21 cellular contexts compared by ENCODE assay signal in genomic region chr22:37287550-37287951, GRCh38. TPM values are rescaled to one million over a fixed set of nuclear protein-coding genes. Genes with fewer than 3 reads are reported as not detected.
DNase-seq lines count a peak whose midpoint lies in the region; ATAC-seq and TF ChIP-seq lines count a peak whose summit lies in the region.
"Had no signal": no experiment of that assay in that cellular context is flagged by ENCODE, and none has a peak within 500 bp of the region (broad histone marks: within the 10 kb centered on the region; RNA-seq: fewer than 3 reads in every experiment).

No MANE protein-coding gene starts in this region.

- H3K4me1 ChIP-seq in GM23338 (ENCODE audit: insufficient read depth) = peaks cover 15% of the 10 kb centered on the region; the same call in 1 of the 2 replicates
- no peaks in the 10 kb centered on the region for H3K4me1 ChIP-seq in osteoblast (ENCODE audit: insufficient read depth, low read length)

- no peaks in the 10 kb centered on the region for H3K9me2 ChIP-seq in GM23338 (ENCODE audit: insufficient read depth)

- H3K27me3 ChIP-seq in GM23338 (ENCODE audit: insufficient read depth) (no peaks in the 10 kb centered on the region), osteoblast (ENCODE audit: insufficient read depth, low read length) (peaks cover 6% of the 10 kb centered on the region)
- H3K27me3 ChIP-seq: MG63 had no signal

- TF ChIP-seq CTCF in GM23338 (conservative IDR thresholded peaks at IDR 0.05; ENCODE audit: low read depth in 2 of 2) (no peak; a peak in 1 of 4 replicates), osteoblast (IDR thresholded peaks at IDR 0.05; ENCODE audit: extremely low read depth, low read depth, low read length) (no peak)

- H3K9me3 Mint-ChIP-seq in activated CD4-positive, alpha-beta T cell treated with anti-CD3 and anti-CD28 coated beads for 36 hours (ENCODE audit: low read depth) = no peaks in the 10 kb centered on the region
- H3K9me3 Mint-ChIP-seq in GM23338 = peaks cover 4% of the 10 kb centered on the region; the same call in 1 of the 3 replicates
- H3K9me3 Mint-ChIP-seq in activated naive CD8-positive, alpha-beta T cell treated with anti-CD3 and anti-CD28 coated beads, Interleukin-2, amount 50 U/mL, for 24 hours = no peaks in the 10 kb centered on the region

- peak; percentile 49 for DNase-seq in activated CD4-positive, alpha-beta T cell treated with anti-CD3 and anti-CD28 coated beads for 36 hours
- no peak for DNase-seq in activated CD4-positive, alpha-beta T cell treated with anti-CD3 and anti-CD28 coated beads for 4 hours
- DNase-seq in GM23338 (ENCODE audit: low spot score) (no peak), osteoblast (ENCODE audit: insufficient read length, low spot score, missing footprints) (peak; percentile 35), NCI-H2227 (lab: John Stamatoyannopoulos, UW; ENCODE audit: unreplicated experiment) (no peak), left cardiac atrium (no peak)
- no peak for DNase-seq in activated naive CD8-positive, alpha-beta T cell treated with anti-CD3 and anti-CD28 coated beads, Interleukin-2, amount 50 U/mL, for 24 hours
- no peak for DNase-seq in stimulated activated CD4-positive, alpha-beta T cell treated with anti-CD3 and anti-CD28 coated beads, Interleukin-1b, Interleukin-23, amount 100 ng/mL, for 48 hours
- DNase-seq: activated CD4-positive, CD25-positive, alpha-beta regulatory T cell treated with anti-CD3 and anti-CD28 coated beads, Interleukin-2, amount 50 U/mL, for 72 hours; activated T-cell treated with anti-CD3 and anti-CD28 coated beads for 4 hours; heart right ventricle; MG63; NCI-H187 treated with DMSO at 0.1 percent for 48 hours; NCI-H510A treated with DMSO at 0.1 percent for 48 hours; nephron progenitor cell; Right ventricle myocardium superior; stimulated activated naive CD4-positive, alpha-beta T cell treated with Interleukin-2 at 50 U/mL for 16 hours; trophoblast cell had no signal

- POLR2A ChIA-PET in activated CD4-positive, alpha-beta T cell treated with anti-CD3 and anti-CD28 coated beads for 36 hours (lab: Charles Lee) = interaction anchor here (1.5 kb wide), 1 partner anchor 17 kb away, joined by 6 read pairs; no protein-coding TSS in a partner anchor

- no peaks in the 10 kb centered on the region for H3K27me3 Mint-ChIP-seq in activated CD4-positive, alpha-beta T cell treated with anti-CD3 and anti-CD28 coated beads for 36 hours
- H3K27me3 Mint-ChIP-seq in GM23338 (ENCODE audit: insufficient read depth, low read depth, poor library complexity) = peaks cover 5% of the 10 kb centered on the region
- H3K27me3 Mint-ChIP-seq in activated naive CD8-positive, alpha-beta T cell treated with anti-CD3 and anti-CD28 coated beads, Interleukin-2, amount 50 U/mL, for 24 hours = no peaks in the 10 kb centered on the region

- CTCF ChIA-PET in activated CD4-positive, alpha-beta T cell treated with anti-CD3 and anti-CD28 coated beads for 36 hours (lab: Charles Lee) = interaction anchor here (1.3 kb wide), 1 partner anchor 58 kb away, joined by 3 read pairs; no protein-coding TSS in a partner anchor

- ATAC-seq in activated CD4-positive, alpha-beta T cell treated with anti-CD3 and anti-CD28 coated beads for 36 hours = peak; percentile 45
- peak; percentile 15; the same call in 2 of the 3 replicates for ATAC-seq in GM23338
- peak; percentile 30 for ATAC-seq in activated naive CD8-positive, alpha-beta T cell treated with anti-CD3 and anti-CD28 coated beads, Interleukin-2, amount 50 U/mL, for 24 hours
- ATAC-seq in left cardiac atrium = no peak
- ATAC-seq: heart right ventricle, HepG2 had no signal

- H3F3A ChIP-seq in GM23338 (replicated peaks; ENCODE audit: low read depth) = no peaks in the 10 kb centered on the region

- H3K4me1 Mint-ChIP-seq in activated CD4-positive, alpha-beta T cell treated with anti-CD3 and anti-CD28 coated beads for 36 hours = peaks cover 80% of the 10 kb centered on the region
- peaks cover 20% of the 10 kb centered on the region for H3K4me1 Mint-ChIP-seq in GM23338
- H3K4me1 Mint-ChIP-seq in activated naive CD8-positive, alpha-beta T cell treated with anti-CD3 and anti-CD28 coated beads, Interleukin-2, amount 50 U/mL, for 24 hours = peaks cover 80% of the 10 kb centered on the region

- H3K27ac ChIP-seq in GM23338 (ENCODE audit: low read depth) = no peak overlapping the region
- H3K27ac ChIP-seq in osteoblast (ENCODE audit: low read depth, low read length) = no peak overlapping the region
- H3K27ac ChIP-seq: heart right ventricle had no signal

- H3K36me3 Mint-ChIP-seq in activated CD4-positive, alpha-beta T cell treated with anti-CD3 and anti-CD28 coated beads for 36 hours (ENCODE audit: low read depth) = peaks cover 21% of the 10 kb centered on the region
- H3K36me3 Mint-ChIP-seq in GM23338 (ENCODE audit: low read depth) = no peaks in the 10 kb centered on the region
- peaks cover 20% of the 10 kb centered on the region for H3K36me3 Mint-ChIP-seq in activated naive CD8-positive, alpha-beta T cell treated with anti-CD3 and anti-CD28 coated beads, Interleukin-2, amount 50 U/mL, for 24 hours (ENCODE audit: low read depth)

- H3K79me2 ChIP-seq in GM23338 (replicated peaks; ENCODE audit: insufficient read depth) = no peaks in the 10 kb centered on the region
- no peaks in the 10 kb centered on the region for H3K79me2 ChIP-seq in osteoblast (ENCODE audit: insufficient read depth, low read length)

- H3K4me3 ChIP-seq in GM23338 (no peak overlapping the region), osteoblast (ENCODE audit: insufficient read depth, low read length) (no peak overlapping the region)
- H3K4me3 ChIP-seq: heart right ventricle, lung, MG63 had no signal

- intact Hi-C loops in activated CD4-positive, alpha-beta T cell treated with anti-CD3 and anti-CD28 coated beads for 36 hours (cut with DNase I, micrococcal nuclease) = no loop called here
- intact Hi-C loops in left cardiac atrium (cut with DNase I) = no loop called here

- no peak overlapping the region for H3K4me2 ChIP-seq in GM23338
- no peak overlapping the region for H3K4me2 ChIP-seq in osteoblast (ENCODE audit: insufficient read depth, low read length)

- H3K27ac Mint-ChIP-seq in activated CD4-positive, alpha-beta T cell treated with anti-CD3 and anti-CD28 coated beads for 36 hours = peak overlapping the region; percentile 80
- H3K27ac Mint-ChIP-seq in GM23338 = no peak overlapping the region
- H3K27ac Mint-ChIP-seq in activated naive CD8-positive, alpha-beta T cell treated with anti-CD3 and anti-CD28 coated beads, Interleukin-2, amount 50 U/mL, for 24 hours = peak overlapping the region; percentile 67
- H3K27ac Mint-ChIP-seq: nephron progenitor cell had no signal

- H2AFZ ChIP-seq in GM23338 (no peak overlapping the region; the same call in 1 of the 2 replicates), osteoblast (ENCODE audit: low read length) (no peak overlapping the region)

- H3K9me3 ChIP-seq in osteoblast (ENCODE audit: low read depth, low read length) = no peaks in the 10 kb centered on the region
- H3K9me3 ChIP-seq: MG63 had no signal

- H3K36me3 ChIP-seq in GM23338 (ENCODE audit: insufficient read depth) = no peaks in the 10 kb centered on the region
- no peaks in the 10 kb centered on the region for H3K36me3 ChIP-seq in osteoblast (ENCODE audit: insufficient read depth, low read length)
- H3K36me3 ChIP-seq: MG63 had no signal

- no peaks in the 10 kb centered on the region for H4K20me1 ChIP-seq in GM23338 (replicated peaks; ENCODE audit: insufficient read depth)
- no peaks in the 10 kb centered on the region for H4K20me1 ChIP-seq in osteoblast (ENCODE audit: insufficient read depth, low read length)

- no peak overlapping the region for H3K4me3 Mint-ChIP-seq in activated CD4-positive, alpha-beta T cell treated with anti-CD3 and anti-CD28 coated beads for 36 hours
- no peak overlapping the region for H3K4me3 Mint-ChIP-seq in GM23338
- no peak overlapping the region for H3K4me3 Mint-ChIP-seq in activated naive CD8-positive, alpha-beta T cell treated with anti-CD3 and anti-CD28 coated beads, Interleukin-2, amount 50 U/mL, for 24 hours
- H3K4me3 Mint-ChIP-seq: nephron progenitor cell had no signal

TF ChIP-seq in GM23338, 12 proteins besides CTCF, POLR2A, EP300 and RAD21 (continues in another document):
- no peak for TF ChIP-seq CREB1 (CRISPR knock-in tag; IDR thresholded peaks at IDR 0.05; ENCODE audit: low read depth)
- no peak for TF ChIP-seq ZNF331 (CRISPR knock-in tag; IDR thresholded peaks at IDR 0.05; ENCODE audit: low read depth)
- no peak for TF ChIP-seq ZNF114 (CRISPR knock-in tag; IDR thresholded peaks at IDR 0.05)
- TF ChIP-seq POLR2AphosphoS5 (IDR thresholded peaks at IDR 0.05; ENCODE audit: low read depth) = no peak

RNA-seq across cellular contexts. Expression of gene CYTH4, which starts 5.2 kb away (rescaled TPM):
- 10 to 100 TPM; 33.1 to 42.8 TPM for total RNA-seq in activated CD4-positive, alpha-beta T cell treated with anti-CD3 and anti-CD28 coated beads for 36 hours
- not detected in 2 replicates for total RNA-seq in GM23338 (2014; rRNA removed; shearing (Covaris generic))
- not detected in 2 replicates for polyA plus RNA-seq in GM23338 (2016; fragmentation: Nextera tagmentation; extraction: Ambion mirVana)
- 0.59 and 0.72 TPM in 2 replicates for total RNA-seq in osteoblast
- 10 to 100 TPM; 12.7 to 15.3 TPM for total RNA-seq in left cardiac atrium
- total RNA-seq: HepG2, renal cortical epithelial cell had no signal
- polyA plus RNA-seq: HepG2 had no signal

RNA-seq across cellular contexts. Expression of gene RAC2, which starts 43.5 kb away (rescaled TPM):
- 100 to 1,000 TPM; 692 to 930 TPM for total RNA-seq in activated CD4-positive, alpha-beta T cell treated with anti-CD3 and anti-CD28 coated beads for 36 hours
- total RNA-seq in GM23338 (2014; rRNA removed; shearing (Covaris generic)) = 2.7 and 3.8 TPM in 2 replicates
- 2.4 and 3.1 TPM in 2 replicates for polyA plus RNA-seq in GM23338 (2016; fragmentation: Nextera tagmentation; extraction: Ambion mirVana)
- total RNA-seq in osteoblast = 13.6 and 14.5 TPM in 2 replicates
- total RNA-seq in left cardiac atrium = 10 to 100 TPM in 1 of 2 donors, 1 to 10 TPM in 1; 6.4 to 12.5 TPM
- total RNA-seq: HepG2 had no signal

Comparison
In these comparisons a context has a peak if more than half of its experiments do, and no peak if none do; other contexts are left out.
1. DNase-seq: peak in activated CD4-positive, alpha-beta T cell treated with anti-CD3 and anti-CD28 coated beads for 36 hours (single experiment) and osteoblast (single experiment); none in activated CD4-positive, alpha-beta T cell treated with anti-CD3 and anti-CD28 coated beads for 4 hours (0 of 2), GM23338 (single experiment), activated naive CD8-positive, alpha-beta T cell treated with anti-CD3 and anti-CD28 coated beads, Interleukin-2, amount 50 U/mL, for 24 hours (single experiment), NCI-H2227 (single experiment), stimulated activated CD4-positive, alpha-beta T cell treated with anti-CD3 and anti-CD28 coated beads, Interleukin-1b, Interleukin-23, amount 100 ng/mL, for 48 hours (single experiment) and left cardiac atrium (single experiment).
2. ATAC-seq: peak in activated CD4-positive, alpha-beta T cell treated with anti-CD3 and anti-CD28 coated beads for 36 hours (single experiment), GM23338 (single experiment) and activated naive CD8-positive, alpha-beta T cell treated with anti-CD3 and anti-CD28 coated beads, Interleukin-2, amount 50 U/mL, for 24 hours (single experiment); none in left cardiac atrium (0 of 2).
3. RNA of gene RAC2, which starts 43.5 kb away (total RNA-seq): 692 to 930 TPM in activated CD4-positive, alpha-beta T cell treated with anti-CD3 and anti-CD28 coated beads for 36 hours; 13.6 to 14.5 TPM in osteoblast, 6.4 to 12.5 TPM in left cardiac atrium and 2.7 to 3.8 TPM in GM23338; every median in the first group is over 10 times any median in the second.